In genomic region chr10:84715911-84716310, GRCh38 we compare ENCODE assay signal across 8 cellular contexts.
DNase-seq lines count a peak whose midpoint lies in the region; ATAC-seq, FAIRE-seq and TF ChIP-seq lines count a peak whose summit lies in the region.

No MANE protein-coding gene starts in this region.

- no peaks in the 10 kb centered on the region for H3K36me3 Mint-ChIP-seq in activated naive CD4-positive, alpha-beta T cell treated with anti-CD3 and anti-CD28 coated beads for 36 hours (ENCODE audit: low read depth)
- H3K36me3 Mint-ChIP-seq in stimulated activated effector memory CD8-positive, alpha-beta T cell treated with anti-CD3 and anti-CD28 coated beads, Interleukin-12 subunit alpha, Interleukin-12 subunit beta, amount 100 ng/mL, for 72 hours: no peaks in the 10 kb centered on the region

- no peak overlapping the region for H3K27ac Mint-ChIP-seq in activated naive CD4-positive, alpha-beta T cell treated with anti-CD3 and anti-CD28 coated beads for 36 hours
- no peak overlapping the region for H3K27ac Mint-ChIP-seq in stimulated activated effector memory CD8-positive, alpha-beta T cell treated with anti-CD3 and anti-CD28 coated beads, Interleukin-12 subunit alpha, Interleukin-12 subunit beta, amount 100 ng/mL, for 72 hours

- peaks cover 2% of the 10 kb centered on the region for H3K9me3 Mint-ChIP-seq in activated naive CD4-positive, alpha-beta T cell treated with anti-CD3 and anti-CD28 coated beads for 36 hours
- H3K9me3 Mint-ChIP-seq in stimulated activated effector memory CD8-positive, alpha-beta T cell treated with anti-CD3 and anti-CD28 coated beads, Interleukin-12 subunit alpha, Interleukin-12 subunit beta, amount 100 ng/mL, for 72 hours: no peaks in the 10 kb centered on the region

- no peaks in the 10 kb centered on the region for H3K4me1 Mint-ChIP-seq in activated naive CD4-positive, alpha-beta T cell treated with anti-CD3 and anti-CD28 coated beads for 36 hours (ENCODE audit: low read depth)
- no peaks in the 10 kb centered on the region for H3K4me1 Mint-ChIP-seq in stimulated activated effector memory CD8-positive, alpha-beta T cell treated with anti-CD3 and anti-CD28 coated beads, Interleukin-12 subunit alpha, Interleukin-12 subunit beta, amount 100 ng/mL, for 72 hours

- H3K4me3 Mint-ChIP-seq in activated naive CD4-positive, alpha-beta T cell treated with anti-CD3 and anti-CD28 coated beads for 36 hours: no peak overlapping the region
- no peak overlapping the region for H3K4me3 Mint-ChIP-seq in stimulated activated effector memory CD8-positive, alpha-beta T cell treated with anti-CD3 and anti-CD28 coated beads, Interleukin-12 subunit alpha, Interleukin-12 subunit beta, amount 100 ng/mL, for 72 hours

- FAIRE-seq in H54 (lab: Jason Lieb, UNC): no peak

- peak; percentile 97 for TF ChIP-seq CTCF in NB4 (IDR thresholded peaks at IDR 0.05; ENCODE audit: low read depth, low read length)

- TF ChIP-seq POLR2A in H54 (IDR thresholded peaks at IDR 0.05; ENCODE audit: low read depth, low read length): no peak
- TF ChIP-seq POLR2A in NB4 (IDR thresholded peaks at IDR 0.05; ENCODE audit: extremely low read depth, insufficient read length): no peak

- no peak for ATAC-seq in GM21825 (IDR thresholded peaks at IDR 0.05; ENCODE audit: unreplicated experiment)
- ATAC-seq in stimulated activated effector memory CD8-positive, alpha-beta T cell treated with anti-CD3 and anti-CD28 coated beads, Interleukin-12 subunit alpha, Interleukin-12 subunit beta, amount 100 ng/mL, for 72 hours: no peak

- DNase-seq in activated naive CD4-positive, alpha-beta T cell treated with anti-CD3 and anti-CD28 coated beads for 36 hours: peak; percentile 18
- DNase-seq in activated naive CD4-positive, alpha-beta T cell treated with Interleukin-2 at 50 U/mL for 16 hours: no peak
- DNase-seq in H54 (ENCODE audit: insufficient read length, low spot score): peak; percentile 64
- peak; percentile 61 for DNase-seq in NB4 (ENCODE audit: low read depth)
- DNase-seq in ecto neural progenitor cell (ENCODE audit: low spot score): peak; percentile 66
- DNase-seq in retina: peak; percentile 39
- no peak for DNase-seq in stimulated activated effector memory CD8-positive, alpha-beta T cell treated with anti-CD3 and anti-CD28 coated beads, Interleukin-12 subunit alpha, Interleukin-12 subunit beta, amount 100 ng/mL, for 72 hours (ENCODE audit: low spot score in 2 of 2)

- no peak overlapping the region for H3K4me3 ChIP-seq in NB4 (ENCODE audit: low read depth, low read length)

- CTCF ChIA-PET in activated naive CD4-positive, alpha-beta T cell treated with anti-CD3 and anti-CD28 coated beads for 36 hours (lab: Charles Lee): interaction anchor here (0.6 to 1.2 kb wide), 3 partner anchors 20 to 381 kb away, joined by 3 read pairs; no protein-coding TSS in a partner anchor

- H3K27me3 Mint-ChIP-seq in activated naive CD4-positive, alpha-beta T cell treated with anti-CD3 and anti-CD28 coated beads for 36 hours (ENCODE audit: low read depth): peaks cover 5% of the 10 kb centered on the region

- intact Hi-C loops in activated naive CD4-positive, alpha-beta T cell treated with anti-CD3 and anti-CD28 coated beads for 36 hours (cut with micrococcal nuclease): loop anchor here (1.0 kb wide), 2 partner anchors 176 to 452 kb away; no protein-coding TSS in a partner anchor

Comparison
In these comparisons a context has a peak if more than half of its experiments do, and no peak if none do; other contexts are left out.
1. DNase-seq: peak in activated naive CD4-positive, alpha-beta T cell treated with anti-CD3 and anti-CD28 coated beads for 36 hours (single experiment), H54 (single experiment), NB4 (single experiment), ecto neural progenitor cell (single experiment) and retina (single experiment); none in activated naive CD4-positive, alpha-beta T cell treated with Interleukin-2 at 50 U/mL for 16 hours (single experiment) and stimulated activated effector memory CD8-positive, alpha-beta T cell treated with anti-CD3 and anti-CD28 coated beads, Interleukin-12 subunit alpha, Interleukin-12 subunit beta, amount 100 ng/mL, for 72 hours (0 of 2).